In the genomic region with DNA sequence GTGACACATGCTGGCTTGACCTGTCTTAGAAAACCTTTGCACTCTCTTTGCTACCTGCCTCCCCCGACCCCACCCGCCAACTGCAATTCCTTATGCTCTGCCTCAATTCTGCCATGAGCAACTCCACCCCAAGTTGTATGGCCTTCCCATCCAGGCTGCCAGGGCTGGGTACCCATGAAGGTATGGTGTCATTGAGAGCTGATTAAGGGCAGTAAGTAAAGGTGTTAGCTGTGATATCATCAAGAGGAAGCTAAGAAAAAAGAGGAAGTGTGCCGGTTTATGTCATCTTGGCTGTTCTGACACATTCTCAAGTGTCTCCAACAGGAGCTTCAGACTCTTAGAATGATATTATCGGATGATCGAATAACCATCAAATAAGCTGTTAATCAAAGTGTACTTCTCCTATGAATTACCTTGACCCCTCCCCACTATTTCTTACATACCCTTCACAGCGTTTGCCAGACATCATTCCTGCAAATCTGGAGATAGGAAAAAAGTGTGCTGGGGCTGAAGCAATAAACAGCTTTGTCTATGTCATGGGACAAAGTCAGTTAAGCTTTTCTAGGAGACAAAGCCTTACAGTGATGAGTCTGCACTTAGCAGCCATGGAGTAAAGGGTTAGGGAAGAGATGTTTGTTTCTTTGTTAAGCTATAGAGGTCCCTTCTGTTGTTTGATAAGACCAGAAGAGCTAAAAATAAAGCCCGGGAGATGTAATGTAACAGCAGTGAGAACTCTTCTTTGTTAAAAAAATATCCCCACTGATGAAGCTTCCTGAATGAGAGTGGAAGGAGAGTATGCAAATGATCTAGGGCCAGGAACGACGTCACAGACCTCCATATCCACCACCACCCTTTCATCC, we compare ENCODE assay signal across 15 cellular contexts. TPM values are rescaled to one million over a fixed set of nuclear protein-coding genes. Genes with fewer than 3 reads are reported as not detected.
DNase-seq lines count a peak whose midpoint lies in the region; ATAC-seq, FAIRE-seq and TF ChIP-seq lines count a peak whose summit lies in the region.
"Had no signal": no experiment of that assay in that cellular context is flagged by ENCODE, and none has a peak within 500 bp of the region (broad histone marks: within the 10 kb centered on the region; RNA-seq: fewer than 3 reads in every experiment).

No MANE protein-coding gene starts in this region.

- DNase-seq in A549 (ENCODE audit: low read depth in 1 of 2, low spot score in 1 of 2), result no peak
- DNase-seq in GM19239 (ENCODE audit: insufficient read length, low spot score), result peak; percentile 18
- DNase-seq in KBM-7, result peak; percentile 86
- no peak for DNase-seq in activated B cell treated with CpG ODN at 0.5 μM for 24 hours
- DNase-seq in NCI-H226, result no peak
- DNase-seq in activated CD4-positive, CD25-positive, alpha-beta regulatory T cell treated with anti-CD3 and anti-CD28 coated beads, Interleukin-2, amount 50 U/mL, for 72 hours, result no peak
- DNase-seq in T-cell, result no peak
- DNase-seq in endodermal cell, result no peak
- DNase-seq: 8988T; activated CD8-positive, alpha-beta memory T cell treated with anti-CD3 and anti-CD28 coated beads, Interleukin-2, amount 50 U/mL, for 4 hours; NCI-H69; stimulated activated CD4-positive, alpha-beta T cell treated with anti-CD3 and anti-CD28 coated beads, Interleukin-2, amount 100 ng/mL, for 24 hours had no signal

- H3K4me3 ChIP-seq in A549 (no peak overlapping the region), endodermal cell (ENCODE audit: low read length) (no peak overlapping the region)
- H3K4me3 ChIP-seq: ascending aorta had no signal

- H3K36me3 Mint-ChIP-seq in activated B cell treated with CpG ODN at 0.5 μM for 24 hours (ENCODE audit: low read depth), result no peaks in the 10 kb centered on the region
- H3K36me3 Mint-ChIP-seq in T-cell, result no peaks in the 10 kb centered on the region
- peaks cover 15% of the 10 kb centered on the region for H3K36me3 Mint-ChIP-seq in endodermal cell (ENCODE audit: low read depth)

- no peaks in the 10 kb centered on the region for H3K36me3 ChIP-seq in endodermal cell (ENCODE audit: control insufficient read depth, insufficient read depth, low read length)
- H3K36me3 ChIP-seq: ascending aorta had no signal

- H3K9me3 ChIP-seq in A549 (no peaks in the 10 kb centered on the region; the same call in 2 of the 3 replicates), endodermal cell (ENCODE audit: control insufficient read depth, low read length) (peaks cover 38% of the 10 kb centered on the region)
- H3K9me3 ChIP-seq: ascending aorta had no signal

- CTCF ChIA-PET in A549 (lab: Yijun Ruan, JAX), result interaction anchor here (0.7 to 1.6 kb wide), 3 partner anchors 13 to 37 kb away, joined by 3 to 4 read pairs (median 3); no protein-coding TSS in a partner anchor
- CTCF ChIA-PET in activated B cell treated with CpG ODN at 0.5 μM for 24 hours (lab: Charles Lee), result interaction anchor here (0.8 to 1.4 kb wide), 2 partner anchors 26 to 198 kb away, joined by 3 to 5 read pairs; no protein-coding TSS in a partner anchor
- CTCF ChIA-PET in T-cell (lab: Charles Lee), result interaction anchor here in 1 of 2 donors (1.1 kb wide), 1 partner anchor 474 kb away, joined by 3 read pairs; no protein-coding TSS in a partner anchor

- WGBS in A549 (ENCODE audit: missing lambda C conversion rate), result 92% methylated on average over 9 of the region's 9 CpGs
- 93 to 100% methylated on average over 3 to 7 of the region's 9 CpGs for WGBS in endodermal cell (ENCODE audit: insufficient coverage in 1 of 2, insufficient read length in 1 of 2), 2 experiments

- intact Hi-C loops in activated B cell treated with CpG ODN at 0.5 μM for 24 hours (cut with micrococcal nuclease), result loop anchor here (1.0 kb wide), 1 partner anchor 40 kb away; no protein-coding TSS in a partner anchor

- FAIRE-seq in A549 (lab: Jason Lieb, UNC), result no peak
- no peak for FAIRE-seq in GM19239 (lab: Jason Lieb, UNC)
- FAIRE-seq: islet of Langerhans had no signal

- H3K9me3 Mint-ChIP-seq in activated B cell treated with CpG ODN at 0.5 μM for 24 hours (no peaks in the 10 kb centered on the region), T-cell (peaks cover 0 to 5% (median 0%) of the 10 kb centered on the region in 3 donors), endodermal cell (peaks cover 24% of the 10 kb centered on the region)

- H3K27me3 Mint-ChIP-seq in activated B cell treated with CpG ODN at 0.5 μM for 24 hours, result peaks cover 32% of the 10 kb centered on the region
- H3K27me3 Mint-ChIP-seq in T-cell, result peaks cover 22 to 24% of the 10 kb centered on the region in 2 donors
- no peaks in the 10 kb centered on the region for H3K27me3 Mint-ChIP-seq in endodermal cell (ENCODE audit: insufficient read depth)

- H3K4me1 Mint-ChIP-seq in activated B cell treated with CpG ODN at 0.5 μM for 24 hours (peaks cover 20% of the 10 kb centered on the region), T-cell (no peaks in the 10 kb centered on the region), endodermal cell (peaks cover 47% of the 10 kb centered on the region)

- TF ChIP-seq EP300 in A549 (IDR thresholded peaks at IDR 0.05), result no peak

- in situ Hi-C loops in KBM-7 (cut with MboI; ENCODE audit: low pct_unique_long_range_greater_than_20kb, low sequenced_read_pairs), result no loop called here

- H3K27ac ChIP-seq in A549, result peak overlapping the region; percentile 22 to 88; a peak in 5 of 6 replicates
- H3K27ac ChIP-seq in endodermal cell (ENCODE audit: low read depth, low read length), result no peak overlapping the region
- H3K27ac ChIP-seq: ascending aorta, parathyroid adenoma had no signal

- no peaks in the 10 kb centered on the region for H3K27me3 ChIP-seq in endodermal cell (ENCODE audit: control insufficient read depth, insufficient read depth, low read length, poor library complexity, severe bottlenecking)
- H3K27me3 ChIP-seq: ascending aorta had no signal

- H3K4me1 ChIP-seq in A549 (peaks cover 32% of the 10 kb centered on the region), endodermal cell (ENCODE audit: control insufficient read depth, insufficient read depth, low read length) (peaks cover 20% of the 10 kb centered on the region)
- H3K4me1 ChIP-seq: parathyroid adenoma had no signal

- TF ChIP-seq CTCF in A549 (IDR thresholded peaks at IDR 0.05), result no peak
- TF ChIP-seq CTCF in activated B cell treated with CpG ODN at 0.5 μM for 24 hours (IDR thresholded peaks at IDR 0.05), result no peak
- no peak for TF ChIP-seq CTCF in endodermal cell (conservative IDR thresholded peaks at IDR 0.05)

- H3K4me3 Mint-ChIP-seq in activated B cell treated with CpG ODN at 0.5 μM for 24 hours (no peak overlapping the region), T-cell (no peak overlapping the region), endodermal cell (no peak overlapping the region)

- POLR2A ChIA-PET in A549 (lab: Yijun Ruan, JAX), result no interaction called here
- POLR2A ChIA-PET in activated B cell treated with CpG ODN at 0.5 μM for 24 hours (lab: Charles Lee), result interaction anchor here (0.9 to 1.1 kb wide), 2 partner anchors 11 to 41 kb away, joined by 3 to 6 read pairs; partner anchors contain the start of gene SMAD2
- POLR2A ChIA-PET in T-cell (lab: Charles Lee), result interaction anchor here in 1 of 2 donors (0.6 kb wide), 1 partner anchor 197 kb away, joined by 3 read pairs; no protein-coding TSS in a partner anchor

- TF ChIP-seq POLR2A in A549 (IDR thresholded peaks at IDR 0.05; ENCODE audit: low read length), result no peak

- no peak overlapping the region for H3K4me2 ChIP-seq in A549

- no peak for TF ChIP-seq RAD21 in A549 (conservative IDR thresholded peaks at IDR 0.05 in 1 of 2, IDR thresholded peaks at IDR 0.05 in 1 of 2)

- H3K27ac Mint-ChIP-seq in activated B cell treated with CpG ODN at 0.5 μM for 24 hours (no peak overlapping the region), T-cell (no peak overlapping the region), endodermal cell (no peak overlapping the region)

- no peak overlapping the region for H3K9ac ChIP-seq in endodermal cell (ENCODE audit: extremely low read depth, low read length, poor library complexity, severe bottlenecking)
- H3K9ac ChIP-seq: parathyroid adenoma had no signal

- ATAC-seq in A549 (no peak), activated B cell treated with CpG ODN at 0.5 μM for 24 hours (ENCODE audit: low read depth) (peak; percentile 79), T-cell (replicated peaks in 1 of 4) (no peak)

TF ChIP-seq in A549, 52 proteins besides CTCF, POLR2A, EP300 and RAD21:
- TF ChIP-seq BCL3 (IDR thresholded peaks at IDR 0.05) (no peak), CBX2 (IDR thresholded peaks at IDR 0.05; ENCODE audit: borderline replicate concordance, low read depth) (no peak), CHD4 (IDR thresholded peaks at IDR 0.05; ENCODE audit: borderline replicate concordance) (no peak), FOSB (CRISPR knock-in tag; IDR thresholded peaks at IDR 0.05) (no peak), HOXA7 (CRISPR knock-in tag; IDR thresholded peaks at IDR 0.05) (no peak), JUNB (IDR thresholded peaks at IDR 0.05) (no peak), KDM5A (IDR thresholded peaks at IDR 0.05) (no peak)
- TF ChIP-seq, protein P1, sequence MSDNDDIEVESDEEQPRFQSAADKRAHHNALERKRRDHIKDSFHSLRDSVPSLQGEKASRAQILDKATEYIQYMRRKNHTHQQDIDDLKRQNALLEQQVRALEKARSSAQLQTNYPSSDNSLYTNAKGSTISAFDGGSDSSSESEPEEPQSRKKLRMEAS (IDR thresholded peaks at IDR 0.05), result no peak
- TF ChIP-seq, protein P2, sequence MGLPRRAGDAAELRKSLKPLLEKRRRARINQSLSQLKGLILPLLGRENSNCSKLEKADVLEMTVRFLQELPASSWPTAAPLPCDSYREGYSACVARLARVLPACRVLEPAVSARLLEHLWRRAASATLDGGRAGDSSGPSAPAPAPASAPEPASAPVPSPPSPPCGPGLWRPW (IDR thresholded peaks at IDR 0.05), result no peak

RNA-seq across cellular contexts. Expression of gene SMAD2, which starts 40.4 kb away (rescaled TPM):
- polyA plus RNA-seq in A549 (2011; rRNA removed) (217 and 229 TPM in 2 replicates), A549 (2017; fragmentation: RNase III; extraction: RNeasy Plus Mini Kit Qiagen cat#74134 plus additional on column Dnase treatment) (121 to 133 TPM (median 131 TPM) in 3 replicates)
- polyA plus RNA-seq in A549 (2012; cell fraction: cytosol; rRNA removed), result 42.4 TPM in 2 replicates
- polyA plus RNA-seq in A549 (2012; cell fraction: nucleus; rRNA removed), result 17.1 and 25.1 TPM in 2 replicates
- 204 and 226 TPM in 2 replicates for polyA minus RNA-seq in A549 (2011; rRNA and poly(A)+ RNA removed)
- total RNA-seq in activated B cell treated with CpG ODN at 0.5 μM for 24 hours (97.3 and 99.0 TPM in 2 replicates), T-cell (100 to 1,000 TPM; 110 to 129 (median 115) TPM), endodermal cell (100 to 1,000 TPM; 156 to 189 TPM)
- 69.1 TPM for polyA plus RNA-seq in endodermal cell (2013, experiment 1 of 2)
- polyA plus RNA-seq in endodermal cell (2013, experiment 2 of 2), result 67.2 TPM

Comparison
In these comparisons a context has a peak if more than half of its experiments do, and no peak if none do; other contexts are left out.
1. DNase-seq: peak in GM19239 (single experiment) and KBM-7 (single experiment); none in A549 (0 of 2), activated B cell treated with CpG ODN at 0.5 μM for 24 hours (single experiment), NCI-H226 (single experiment), activated CD4-positive, CD25-positive, alpha-beta regulatory T cell treated with anti-CD3 and anti-CD28 coated beads, Interleukin-2, amount 50 U/mL, for 72 hours (single experiment), T-cell (0 of 34) and endodermal cell (single experiment).